In genomic region chr11:95641506-95641905, GRCh38 we compare ENCODE assay signal across 9 cellular contexts.
DNase-seq lines count a peak whose midpoint lies in the region; ATAC-seq and TF ChIP-seq lines count a peak whose summit lies in the region.
"Had no signal": no experiment of that assay in that cellular context is flagged by ENCODE, and none has a peak within 500 bp of the region (broad histone marks: within the 10 kb centered on the region; RNA-seq: fewer than 3 reads in every experiment).

No MANE protein-coding gene starts in this region.

- CTCF ChIA-PET in activated CD8-positive, alpha-beta T cell treated with anti-CD3 and anti-CD28 coated beads, Interleukin-2, amount 10 ng/mL, durations not matched to agents 7 days and 5 days (lab: Charles Lee): interaction anchor here (0.7 to 1.9 kb wide), 7 partner anchors 20 to 412 kb away, joined by 3 to 17 read pairs (median 3); no protein-coding TSS in a partner anchor

- no peak for TF ChIP-seq CTCF in nephron progenitor cell (IDR thresholded peaks at IDR 0.05)

- H3K9me3 Mint-ChIP-seq in activated CD8-positive, alpha-beta T cell treated with anti-CD3 and anti-CD28 coated beads, Interleukin-2, amount 10 ng/mL, durations not matched to agents 7 days and 5 days (ENCODE audit: insufficient read depth): peaks cover 17% of the 10 kb centered on the region
- H3K9me3 Mint-ChIP-seq in stimulated activated effector memory CD8-positive, alpha-beta T cell treated with anti-CD3 and anti-CD28 coated beads, Interleukin-12 subunit alpha, Interleukin-12 subunit beta, amount 100 ng/mL, for 72 hours: no peaks in the 10 kb centered on the region
- H3K9me3 Mint-ChIP-seq in nephron progenitor cell: peaks cover 31% of the 10 kb centered on the region
- H3K9me3 Mint-ChIP-seq: immature natural killer cell had no signal

- peaks cover 10% of the 10 kb centered on the region for H3K36me3 Mint-ChIP-seq in activated CD8-positive, alpha-beta T cell treated with anti-CD3 and anti-CD28 coated beads, Interleukin-2, amount 10 ng/mL, durations not matched to agents 7 days and 5 days (ENCODE audit: low read depth)
- H3K36me3 Mint-ChIP-seq in stimulated activated effector memory CD8-positive, alpha-beta T cell treated with anti-CD3 and anti-CD28 coated beads, Interleukin-12 subunit alpha, Interleukin-12 subunit beta, amount 100 ng/mL, for 72 hours: no peaks in the 10 kb centered on the region
- peaks cover 14% of the 10 kb centered on the region for H3K36me3 Mint-ChIP-seq in nephron progenitor cell (ENCODE audit: low read depth)
- H3K36me3 Mint-ChIP-seq: immature natural killer cell had no signal

- no peak overlapping the region for H3K4me3 Mint-ChIP-seq in activated CD8-positive, alpha-beta T cell treated with anti-CD3 and anti-CD28 coated beads, Interleukin-2, amount 10 ng/mL, durations not matched to agents 7 days and 5 days
- H3K4me3 Mint-ChIP-seq in stimulated activated effector memory CD8-positive, alpha-beta T cell treated with anti-CD3 and anti-CD28 coated beads, Interleukin-12 subunit alpha, Interleukin-12 subunit beta, amount 100 ng/mL, for 72 hours: no peak overlapping the region
- no peak overlapping the region for H3K4me3 Mint-ChIP-seq in nephron progenitor cell
- H3K4me3 Mint-ChIP-seq: immature natural killer cell had no signal

- no peaks in the 10 kb centered on the region for H3K27me3 Mint-ChIP-seq in activated CD8-positive, alpha-beta T cell treated with anti-CD3 and anti-CD28 coated beads, Interleukin-2, amount 10 ng/mL, durations not matched to agents 7 days and 5 days (ENCODE audit: low read depth)
- no peaks in the 10 kb centered on the region for H3K27me3 Mint-ChIP-seq in nephron progenitor cell (ENCODE audit: low read depth, poor library complexity)

- ATAC-seq in GM19372 (IDR thresholded peaks at IDR 0.05; ENCODE audit: low read depth, unreplicated experiment) (peak; percentile 100), HG03175 (IDR thresholded peaks at IDR 0.05; ENCODE audit: unreplicated experiment) (peak; percentile 100)
- ATAC-seq in activated CD8-positive, alpha-beta T cell treated with anti-CD3 and anti-CD28 coated beads, Interleukin-2, amount 10 ng/mL, durations not matched to agents 7 days and 5 days: peak; percentile 92
- peak; percentile 71 for ATAC-seq in stimulated activated effector memory CD8-positive, alpha-beta T cell treated with anti-CD3 and anti-CD28 coated beads, Interleukin-12 subunit alpha, Interleukin-12 subunit beta, amount 100 ng/mL, for 72 hours

- H3K27ac Mint-ChIP-seq in activated CD8-positive, alpha-beta T cell treated with anti-CD3 and anti-CD28 coated beads, Interleukin-2, amount 10 ng/mL, durations not matched to agents 7 days and 5 days: peak overlapping the region; percentile 89
- H3K27ac Mint-ChIP-seq in stimulated activated effector memory CD8-positive, alpha-beta T cell treated with anti-CD3 and anti-CD28 coated beads, Interleukin-12 subunit alpha, Interleukin-12 subunit beta, amount 100 ng/mL, for 72 hours: no peak overlapping the region
- H3K27ac Mint-ChIP-seq in nephron progenitor cell: no peak overlapping the region

- H3K4me1 Mint-ChIP-seq in activated CD8-positive, alpha-beta T cell treated with anti-CD3 and anti-CD28 coated beads, Interleukin-2, amount 10 ng/mL, durations not matched to agents 7 days and 5 days (ENCODE audit: low read depth): peaks cover 21% of the 10 kb centered on the region
- H3K4me1 Mint-ChIP-seq in stimulated activated effector memory CD8-positive, alpha-beta T cell treated with anti-CD3 and anti-CD28 coated beads, Interleukin-12 subunit alpha, Interleukin-12 subunit beta, amount 100 ng/mL, for 72 hours: peaks cover 9% of the 10 kb centered on the region
- H3K4me1 Mint-ChIP-seq in nephron progenitor cell: peaks cover 2% of the 10 kb centered on the region

- DNase-seq in DMS79 (lab: John Stamatoyannopoulos, UW): peak; percentile 97
- DNase-seq in activated CD8-positive, alpha-beta T cell treated with anti-CD3 and anti-CD28 coated beads, Interleukin-2, amount 10 ng/mL, durations not matched to agents 7 days and 5 days: peak; percentile 60
- DNase-seq in stimulated activated effector memory CD8-positive, alpha-beta T cell treated with anti-CD3 and anti-CD28 coated beads, Interleukin-12 subunit alpha, Interleukin-12 subunit beta, amount 100 ng/mL, for 72 hours (ENCODE audit: low spot score in 2 of 2): no peak
- no peak for DNase-seq in EL
- DNase-seq in nephron progenitor cell: no peak
- no peak for DNase-seq in NCI-H146 (lab: John Stamatoyannopoulos, UW)

- POLR2A ChIA-PET in activated CD8-positive, alpha-beta T cell treated with anti-CD3 and anti-CD28 coated beads, Interleukin-2, amount 10 ng/mL, durations not matched to agents 7 days and 5 days (lab: Charles Lee): no interaction called here

Comparison
In these comparisons a context has a peak if more than half of its experiments do, and no peak if none do; other contexts are left out.
1. DNase-seq: peak in DMS79 (single experiment) and activated CD8-positive, alpha-beta T cell treated with anti-CD3 and anti-CD28 coated beads, Interleukin-2, amount 10 ng/mL, durations not matched to agents 7 days and 5 days (single experiment); none in stimulated activated effector memory CD8-positive, alpha-beta T cell treated with anti-CD3 and anti-CD28 coated beads, Interleukin-12 subunit alpha, Interleukin-12 subunit beta, amount 100 ng/mL, for 72 hours (0 of 2), EL (single experiment), nephron progenitor cell (single experiment) and NCI-H146 (single experiment).
2. Peak in every context shown above with its lines, with median percentiles within 50 percentile points of each other: ATAC-seq.